Comparison of ENCODE assay signal across 15 cellular contexts in the genomic region with DNA sequence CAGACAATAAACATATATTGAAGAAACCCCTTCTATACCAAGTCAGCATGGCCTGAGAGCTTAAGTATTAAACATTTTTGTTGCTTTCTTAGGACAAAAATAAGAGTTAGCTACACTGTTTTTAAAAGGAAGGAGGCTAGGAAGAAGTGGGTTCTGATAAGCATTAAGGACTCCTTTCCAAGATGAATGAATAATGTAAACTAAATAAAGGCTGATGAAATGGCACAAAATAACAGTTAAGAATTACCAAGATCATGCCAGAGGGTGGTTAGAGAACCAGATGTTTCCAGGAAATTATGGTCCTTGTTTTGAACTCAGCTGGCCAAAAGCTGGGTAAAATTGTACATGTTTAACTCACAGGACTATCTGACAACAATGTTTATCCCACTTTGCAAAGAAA.
DNase-seq lines count a peak whose midpoint lies in the region; ATAC-seq and TF ChIP-seq lines count a peak whose summit lies in the region.
"Had no signal": no experiment of that assay in that cellular context is flagged by ENCODE, and none has a peak within 500 bp of the region (broad histone marks: within the 10 kb centered on the region; RNA-seq: fewer than 3 reads in every experiment).

No MANE protein-coding gene starts in this region.

- H3K9me3 ChIP-seq in spleen, result peaks cover 0 to 6% (median 0%) of the 10 kb centered on the region in 8 donors

- H3K27me3 ChIP-seq in spleen (replicated peaks in 1 of 7), result no peaks in the 10 kb centered on the region

- H3K27ac ChIP-seq in spleen, result no peak overlapping the region
- H3K27ac ChIP-seq: GM23248 had no signal

- TF ChIP-seq CTCF in chondrocyte (IDR thresholded peaks at IDR 0.05) (no peak), spleen (IDR thresholded peaks at IDR 0.05 in 8 of 11, conservative IDR thresholded peaks at IDR 0.05 in 3 of 11) (no peak)

- H3K27ac Mint-ChIP-seq in chondrocyte (ENCODE audit: unreplicated experiment), result peak overlapping the region; percentile 61
- H3K27ac Mint-ChIP-seq: B cell; CD4-positive, alpha-beta T cell; H9 had no signal

- H3K36me3 ChIP-seq in spleen, result no peaks in the 10 kb centered on the region

- no peaks in the 10 kb centered on the region for H3K4me1 ChIP-seq in spleen

- no peak for DNase-seq in chondrocyte (ENCODE audit: low spot score)
- DNase-seq in fibroblast of peridontal ligament (ENCODE audit: extremely low read depth), result peak; percentile 2
- DNase-seq in pulmonary artery endothelial cell (ENCODE audit: low read depth, low spot score), result peak; percentile 59
- DNase-seq in activated gamma-delta T cell (lab: John Stamatoyannopoulos, UW), result no peak
- no peak for DNase-seq in activated CD8-positive, alpha-beta memory T cell treated with anti-CD3 and anti-CD28 coated beads, Interleukin-2, amount 50 U/mL, for 4 hours
- no peak for DNase-seq in spleen
- DNase-seq: C1 segment of cervical spinal cord; Calu3; CD4-positive, alpha-beta T cell; DMS 273 treated with DMSO at 0.1 percent for 48 hours; DMS79; GM23248; H9 had no signal

- H3K27me3 Mint-ChIP-seq in chondrocyte (ENCODE audit: low read depth), result peaks cover 6% of the 10 kb centered on the region

- no peaks in the 10 kb centered on the region for H3K36me3 Mint-ChIP-seq in chondrocyte (ENCODE audit: low read depth)

- no peak for ATAC-seq in HG03139 (IDR thresholded peaks at IDR 0.05; ENCODE audit: unreplicated experiment)

- H3K4me1 Mint-ChIP-seq in chondrocyte (ENCODE audit: low read depth), result peaks cover 19% of the 10 kb centered on the region
- H3K4me1 Mint-ChIP-seq: B cell, H9 had no signal

- peaks cover 8% of the 10 kb centered on the region for H3K9me3 Mint-ChIP-seq in chondrocyte (ENCODE audit: low read depth)
- H3K9me3 Mint-ChIP-seq: CD4-positive, alpha-beta T cell had no signal

- intact Hi-C loops in spleen (cut with DNase I; ENCODE audit: low total_unique reads), result no loop called here

- no peak overlapping the region for H3K4me3 Mint-ChIP-seq in chondrocyte (ENCODE audit: unreplicated experiment)
- H3K4me3 Mint-ChIP-seq: B cell; CD4-positive, alpha-beta T cell; H9 had no signal

- no peak overlapping the region for H3K4me3 ChIP-seq in spleen
- H3K4me3 ChIP-seq: GM23248 had no signal

- TF ChIP-seq POLR2A in spleen (IDR thresholded peaks at IDR 0.05), result no peak

Comparison
In these comparisons a context has a peak if more than half of its experiments do, and no peak if none do; other contexts are left out.
1. DNase-seq: peak in fibroblast of peridontal ligament (single experiment) and pulmonary artery endothelial cell (single experiment); none in chondrocyte (single experiment), activated gamma-delta T cell (single experiment), activated CD8-positive, alpha-beta memory T cell treated with anti-CD3 and anti-CD28 coated beads, Interleukin-2, amount 50 U/mL, for 4 hours (single experiment) and spleen (single experiment).